ENCODE assay signal across 10 cellular contexts in the genomic region with DNA sequence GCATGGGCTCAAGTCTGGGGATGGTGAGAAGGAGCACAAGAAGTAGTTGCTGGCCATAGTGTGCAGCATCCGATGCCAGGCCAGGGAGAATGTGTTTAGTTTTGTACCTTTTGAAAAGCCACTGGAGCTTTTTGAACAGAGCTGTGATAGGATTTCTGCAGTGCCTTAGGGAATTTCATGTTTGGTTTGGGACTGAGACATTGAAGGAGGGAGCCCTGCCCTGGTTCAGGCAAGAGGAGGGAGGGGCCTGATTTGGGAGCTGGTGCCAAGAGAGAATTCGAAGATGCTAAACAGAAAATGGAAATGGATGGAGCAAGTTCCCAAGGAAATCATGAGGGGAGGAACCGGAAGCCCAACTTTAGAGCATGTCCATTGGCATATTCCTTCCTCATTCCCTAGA.
"Had no signal": no experiment of that assay in that cellular context is flagged by ENCODE, and none has a peak within 500 bp of the region (broad histone marks: within the 10 kb centered on the region; RNA-seq: fewer than 3 reads in every experiment).

No MANE protein-coding gene starts in this region.

- H3K4me1 ChIP-seq: HAP-1 had no signal

- H3K4me3 Mint-ChIP-seq: HFFc6, IgD-negative memory B cell had no signal

- H3K27me3 Mint-ChIP-seq: IgD-negative memory B cell had no signal

- H3K9me3 Mint-ChIP-seq: HFFc6, IgD-negative memory B cell had no signal

- H3K9me3 ChIP-seq: HAP-1 had no signal

- H3K27ac Mint-ChIP-seq: HFFc6, IgD-negative memory B cell had no signal

- H3K36me3 ChIP-seq: HAP-1 had no signal

- H3K27ac ChIP-seq: GM23248, HL-60, KMS-11 had no signal

- H3K4me2 ChIP-seq: KMS-11 had no signal

- H3K4me1 Mint-ChIP-seq: IgD-negative memory B cell had no signal

- H2AFZ ChIP-seq: GM23248 had no signal

- H3K4me3 ChIP-seq: GM23248, HAP-1 had no signal

- DNase-seq: GM23248, H7, HFFc6, KBM-7 had no signal

- ATAC-seq: HCT116, HepG2 had no signal

- H3K9ac ChIP-seq: GM23248, KMS-11 had no signal
